Comparison of ENCODE assay signal across 1 cellular context in genomic region chr4:127781303-127782024, GRCh38.
TF ChIP-seq lines count a peak whose summit lies in the region.

No MANE protein-coding gene starts in this region.

TF ChIP-seq in HepG2, 621 proteins besides CTCF, POLR2A, EP300 and RAD21 (continued from another document):
- TF ChIP-seq ZBTB33 (CRISPR knock-in tag; IDR thresholded peaks at IDR 0.05) (0 out of 2 replicates have a peak, but pooled peaks have one; percentile 7), ZNF878 (CRISPR knock-in tag; IDR thresholded peaks at IDR 0.05) (no peak)
